ENCODE assay signal across 21 cellular contexts in genomic region chr21:41737656-41738324, GRCh38. TPM values are rescaled to one million over a fixed set of nuclear protein-coding genes. Genes with fewer than 3 reads are reported as not detected.
"Had no signal": no experiment of that assay in that cellular context is flagged by ENCODE, and none has a peak within 500 bp of the region (broad histone marks: within the 10 kb centered on the region; RNA-seq: fewer than 3 reads in every experiment).

No MANE protein-coding gene starts in this region.

- H3K4me3 Mint-ChIP-seq: endodermal cell; naive thymus-derived CD4-positive, alpha-beta T cell; nephron progenitor cell; stimulated activated naive B cell treated with anti-CD40 and anti-IgM and Interleukin-4, amounts not matched to agents 10 μg/mL and 1 μg/mL and 100 μg/mL, for 72 hours; stimulated activated naive CD8-positive, alpha-beta T cell treated with anti-CD3 and anti-CD28 coated beads, Interleukin-15, amount 100 ng/mL, for 72 hours had no signal

- H3K9me3 ChIP-seq: psoas muscle, testis had no signal

- DNase-seq: effector CD4-positive, alpha-beta T cell; endodermal cell; foreskin melanocyte; hippocampal formation; mammary epithelial cell; naive thymus-derived CD4-positive, alpha-beta T cell; nephron progenitor cell; retina; sigmoid colon; stimulated activated CD4-positive, alpha-beta T cell treated with anti-CD3 and anti-CD28 coated beads, Interleukin-2, amount 100 ng/mL, for 24 hours; stimulated activated CD4-positive, alpha-beta T cell treated with anti-CD3 and anti-CD28 coated beads, Interleukin-4, amount 100 ng/mL, for 4 hours; stimulated activated naive B cell treated with anti-CD40 and anti-IgM and Interleukin-4, amounts not matched to agents 10 μg/mL and 1 μg/mL and 100 μg/mL, for 72 hours; stimulated activated naive CD8-positive, alpha-beta T cell treated with anti-CD3 and anti-CD28 coated beads, Interleukin-15, amount 100 ng/mL, for 72 hours; testis had no signal

- ATAC-seq: heart left ventricle; left lobe of liver; naive thymus-derived CD4-positive, alpha-beta T cell; psoas muscle; stimulated activated naive B cell treated with anti-CD40 and anti-IgM and Interleukin-4, amounts not matched to agents 10 μg/mL and 1 μg/mL and 100 μg/mL, for 72 hours; stimulated activated naive CD8-positive, alpha-beta T cell treated with anti-CD3 and anti-CD28 coated beads, Interleukin-15, amount 100 ng/mL, for 72 hours had no signal

- H3K4me3 ChIP-seq: coronary artery, heart left ventricle, psoas muscle, sigmoid colon, skin epidermis, testis, tibial nerve had no signal

- H3K4me1 ChIP-seq: heart left ventricle, psoas muscle, sigmoid colon, testis, tibial nerve had no signal

- H3K36me3 ChIP-seq: heart left ventricle, sigmoid colon, tibial nerve had no signal

- H3K4me1 Mint-ChIP-seq: endodermal cell; naive thymus-derived CD4-positive, alpha-beta T cell; nephron progenitor cell; stimulated activated naive B cell treated with anti-CD40 and anti-IgM and Interleukin-4, amounts not matched to agents 10 μg/mL and 1 μg/mL and 100 μg/mL, for 72 hours; stimulated activated naive CD8-positive, alpha-beta T cell treated with anti-CD3 and anti-CD28 coated beads, Interleukin-15, amount 100 ng/mL, for 72 hours had no signal

- H3K27ac ChIP-seq: coronary artery, heart left ventricle, psoas muscle, sigmoid colon, skin epidermis, testis, tibial nerve had no signal

- H3K27ac Mint-ChIP-seq: endodermal cell; naive thymus-derived CD4-positive, alpha-beta T cell; nephron progenitor cell; stimulated activated naive B cell treated with anti-CD40 and anti-IgM and Interleukin-4, amounts not matched to agents 10 μg/mL and 1 μg/mL and 100 μg/mL, for 72 hours; stimulated activated naive CD8-positive, alpha-beta T cell treated with anti-CD3 and anti-CD28 coated beads, Interleukin-15, amount 100 ng/mL, for 72 hours had no signal

- H3K27me3 ChIP-seq: sigmoid colon, testis, tibial nerve had no signal

RNA-seq across cellular contexts. Expression of gene RIPK4, which starts 29.1 kb away (rescaled TPM):
- total RNA-seq: mesenteric fat pad, psoas muscle had no signal
